In the genomic region with DNA sequence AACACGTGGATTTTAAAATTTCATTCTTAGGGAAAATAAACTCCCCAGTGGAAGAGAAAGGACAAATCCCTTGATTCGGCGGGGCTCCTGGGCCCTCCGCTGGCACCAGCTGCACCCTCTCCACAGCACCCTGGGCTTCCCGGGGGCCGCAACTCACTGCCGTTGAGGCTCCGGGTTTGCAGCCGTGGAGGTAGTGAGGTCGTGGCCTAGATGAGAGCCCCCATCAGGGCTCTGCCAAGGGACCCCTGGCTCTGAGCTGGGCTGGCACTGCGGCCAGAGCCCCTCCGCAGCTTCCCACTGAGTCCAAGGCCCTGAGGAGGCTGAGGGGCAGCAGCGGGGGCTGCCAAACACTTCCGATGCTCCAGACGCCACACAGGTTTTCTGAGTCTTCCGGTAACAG, we compare ENCODE assay signal across 18 cellular contexts.
"Had no signal": no experiment of that assay in that cellular context is flagged by ENCODE, and none has a peak within 500 bp of the region (broad histone marks: within the 10 kb centered on the region; RNA-seq: fewer than 3 reads in every experiment).

No MANE protein-coding gene starts in this region.

- DNase-seq: Karpas-422, KG1, MG63, NCI-H1092, NCI-H1105 treated with DMSO at 0.1 percent for 48 hours, NCI-H1417 treated with DMSO at 0.1 percent for 48 hours, NCI-H146, NCI-H1694 treated with DMSO at 0.1 percent for 48 hours, NCI-H1930, NCI-H2081, NCI-H2107, NCI-H2227 treated with DMSO at 0.1 percent for 48 hours, NCI-H524, NCI-H526 treated with DMSO at 0.1 percent for 48 hours, NCI-H748 treated with DMSO at 0.1 percent for 48 hours, SHP77 had no signal

- H3K36me3 ChIP-seq: MG63 had no signal

- H3K27me3 ChIP-seq: MG63 had no signal

- H3K9me3 ChIP-seq: MG63 had no signal

- ATAC-seq: SK-N-SH treated with all-trans-retinoic acid at 6 μM for 48 hours had no signal

- H3K27ac ChIP-seq: RWPE1 had no signal

- H3K4me3 ChIP-seq: MG63 had no signal
